8 cellular contexts compared by ENCODE assay signal in the genomic region with DNA sequence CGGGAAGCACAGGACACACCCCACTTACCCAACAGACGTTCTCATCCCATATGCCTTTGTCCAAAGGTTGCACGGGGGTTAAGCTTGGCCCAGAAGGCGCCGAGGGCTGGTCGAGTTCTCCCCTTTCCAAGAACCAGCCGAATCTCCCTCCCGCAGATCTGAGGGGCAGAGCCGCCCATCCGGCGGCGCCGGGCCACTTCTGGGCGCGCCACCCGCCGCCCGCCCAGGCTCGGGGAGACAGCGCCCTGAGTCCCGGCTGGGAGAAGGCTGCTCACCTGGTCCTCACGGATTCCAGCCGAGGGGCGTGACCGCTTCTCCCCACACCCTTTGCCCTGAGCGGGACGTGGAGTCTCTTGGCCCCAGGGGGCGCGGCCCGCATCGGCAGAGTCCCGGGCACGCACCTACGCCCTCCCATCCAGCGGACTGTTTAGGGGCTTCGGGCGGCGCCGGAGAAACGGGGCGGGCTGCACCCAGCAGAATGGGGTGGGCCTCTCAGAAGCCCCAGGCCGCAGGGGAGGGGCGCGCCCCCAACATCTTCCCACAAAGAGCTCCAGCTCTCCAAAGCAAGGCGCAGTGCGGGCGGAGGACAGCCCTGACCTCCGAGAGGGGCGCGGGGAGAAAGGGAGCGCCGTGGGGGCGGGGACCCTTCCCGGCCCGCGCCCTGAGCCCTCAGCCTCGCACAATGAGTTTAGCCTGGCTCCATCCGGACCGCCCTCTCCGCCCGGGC. TPM values are rescaled to one million over a fixed set of nuclear protein-coding genes. Genes with fewer than 3 reads are reported as not detected.
A peak's percentile ranks its signal among the peaks of the same experiment; 100 is the strongest.
DNase-seq lines count a peak whose midpoint lies in the region; ATAC-seq and TF ChIP-seq lines count a peak whose summit lies in the region.

No MANE protein-coding gene starts in this region.

- peak overlapping the region; percentile 85 for H3K4me2 ChIP-seq in neural cell (ENCODE audit: low read length)

- H3K4me1 ChIP-seq in esophagus muscularis mucosa = peaks cover 18 to 35% (median 23%) of the 10 kb centered on the region in 4 donors

- H3K4me3 Mint-ChIP-seq in CD14-positive monocyte = peak overlapping the region; percentile 80 to 89

- 0% methylated on average over 17 of the region's 61 CpGs for WGBS in esophagus muscularis mucosa

- no peak for TF ChIP-seq RAD21 in neural cell (conservative IDR thresholded peaks at IDR 0.05)

- no peak for TF ChIP-seq EP300 in esophagus muscularis mucosa (IDR thresholded peaks at IDR 0.05)
- no peak for TF ChIP-seq EP300 in neural cell (conservative IDR thresholded peaks at IDR 0.05; ENCODE audit: poor library complexity, severe bottlenecking)

- intact Hi-C loops in CD14-positive monocyte (cut with micrococcal nuclease) (no loop called here), esophagus muscularis mucosa (cut with DNase I) (no loop called here)

- peaks cover 58% of the 10 kb centered on the region for H3K79me2 ChIP-seq in neural cell (replicated peaks; ENCODE audit: insufficient read depth, low read length)

- H3K4me3 ChIP-seq in esophagus muscularis mucosa (peak overlapping the region; percentile 80 to 92 (median 84)), neural cell (ENCODE audit: low read length) (peak overlapping the region; percentile 96)

- peaks cover 16% of the 10 kb centered on the region for H3K4me1 Mint-ChIP-seq in CD14-positive monocyte

- H3K36me3 Mint-ChIP-seq in CD14-positive monocyte = peaks cover 4 to 11% of the 10 kb centered on the region in 2 donors

- H3K9me3 Mint-ChIP-seq in CD14-positive monocyte = peaks cover 0 to 21% (median 5%) of the 10 kb centered on the region in 7 donors

- H3K36me3 ChIP-seq in esophagus muscularis mucosa (no peaks in the 10 kb centered on the region), neural cell (ENCODE audit: insufficient read depth, low read length) (no peaks in the 10 kb centered on the region)

- TF ChIP-seq CTCF in CD14-positive monocyte (IDR thresholded peaks at IDR 0.05) = no peak
- TF ChIP-seq CTCF in VCaP (conservative IDR thresholded peaks at IDR 0.05) = no peak
- TF ChIP-seq CTCF in esophagus muscularis mucosa (IDR thresholded peaks at IDR 0.05) = no peak
- TF ChIP-seq CTCF in neural cell (IDR thresholded peaks at IDR 0.05; ENCODE audit: poor library complexity, severe bottlenecking) = no peak

- peak overlapping the region; percentile 41 for H2AFZ ChIP-seq in neural cell (ENCODE audit: low read depth, low read length)

- no peak for DNase-seq in CD14-positive monocyte (ENCODE audit: low spot score)
- no peak for DNase-seq in esophagus muscularis mucosa (ENCODE audit: extremely low spot score)
- DNase-seq in NCI-H1092 (lab: John Stamatoyannopoulos, UW) = no peak

- H4K20me1 ChIP-seq in neural cell (ENCODE audit: insufficient read depth) = no peaks in the 10 kb centered on the region

- H3K27ac ChIP-seq in VCaP (peak overlapping the region; percentile 50; the same call in 1 of the 2 replicates), esophagus muscularis mucosa (replicated peaks in 1 of 4) (peak overlapping the region; percentile 85 to 90 (median 88)), neural cell (ENCODE audit: low read length) (peak overlapping the region; percentile 74)

- H3K27ac Mint-ChIP-seq in CD14-positive monocyte = peak overlapping the region in 1 of 7 donors; percentile 27

- H3F3A ChIP-seq in neural cell (ENCODE audit: insufficient read depth, low read length, poor library complexity, severe bottlenecking) = no peaks in the 10 kb centered on the region

- H3K27me3 ChIP-seq in esophagus muscularis mucosa = no peaks in the 10 kb centered on the region
- no peaks in the 10 kb centered on the region for H3K27me3 ChIP-seq in neural cell (ENCODE audit: insufficient read depth, low read depth, low read length)

- peaks cover 38 to 55% (median 46%) of the 10 kb centered on the region in 3 donors for H3K27me3 Mint-ChIP-seq in CD14-positive monocyte (ENCODE audit: low read depth in 3 of 3)

- ATAC-seq in HG02678 (IDR thresholded peaks at IDR 0.05; ENCODE audit: unreplicated experiment) (peak; percentile 34), HG03571 (IDR thresholded peaks at IDR 0.05; ENCODE audit: unreplicated experiment) (no peak), HG03025 (IDR thresholded peaks at IDR 0.05; ENCODE audit: low FRiP score, unreplicated experiment) (no peak)

- H3K9me3 ChIP-seq in esophagus muscularis mucosa (no peaks in the 10 kb centered on the region), neural cell (ENCODE audit: low read length) (no peaks in the 10 kb centered on the region)

- peak overlapping the region; percentile 91 for H3K9ac ChIP-seq in neural cell (ENCODE audit: low read length)

- no peak for TF ChIP-seq POLR2A in esophagus muscularis mucosa (IDR thresholded peaks at IDR 0.05; ENCODE audit: low read depth)

- H3K9me2 ChIP-seq in neural cell (ENCODE audit: insufficient read depth, low read length) = no peaks in the 10 kb centered on the region

TF ChIP-seq in neural cell, 6 proteins besides CTCF, POLR2A, EP300 and RAD21:
- no peak for TF ChIP-seq MXI1 (conservative IDR thresholded peaks at IDR 0.05; ENCODE audit: poor library complexity, severe bottlenecking)
- TF ChIP-seq, protein P1, sequence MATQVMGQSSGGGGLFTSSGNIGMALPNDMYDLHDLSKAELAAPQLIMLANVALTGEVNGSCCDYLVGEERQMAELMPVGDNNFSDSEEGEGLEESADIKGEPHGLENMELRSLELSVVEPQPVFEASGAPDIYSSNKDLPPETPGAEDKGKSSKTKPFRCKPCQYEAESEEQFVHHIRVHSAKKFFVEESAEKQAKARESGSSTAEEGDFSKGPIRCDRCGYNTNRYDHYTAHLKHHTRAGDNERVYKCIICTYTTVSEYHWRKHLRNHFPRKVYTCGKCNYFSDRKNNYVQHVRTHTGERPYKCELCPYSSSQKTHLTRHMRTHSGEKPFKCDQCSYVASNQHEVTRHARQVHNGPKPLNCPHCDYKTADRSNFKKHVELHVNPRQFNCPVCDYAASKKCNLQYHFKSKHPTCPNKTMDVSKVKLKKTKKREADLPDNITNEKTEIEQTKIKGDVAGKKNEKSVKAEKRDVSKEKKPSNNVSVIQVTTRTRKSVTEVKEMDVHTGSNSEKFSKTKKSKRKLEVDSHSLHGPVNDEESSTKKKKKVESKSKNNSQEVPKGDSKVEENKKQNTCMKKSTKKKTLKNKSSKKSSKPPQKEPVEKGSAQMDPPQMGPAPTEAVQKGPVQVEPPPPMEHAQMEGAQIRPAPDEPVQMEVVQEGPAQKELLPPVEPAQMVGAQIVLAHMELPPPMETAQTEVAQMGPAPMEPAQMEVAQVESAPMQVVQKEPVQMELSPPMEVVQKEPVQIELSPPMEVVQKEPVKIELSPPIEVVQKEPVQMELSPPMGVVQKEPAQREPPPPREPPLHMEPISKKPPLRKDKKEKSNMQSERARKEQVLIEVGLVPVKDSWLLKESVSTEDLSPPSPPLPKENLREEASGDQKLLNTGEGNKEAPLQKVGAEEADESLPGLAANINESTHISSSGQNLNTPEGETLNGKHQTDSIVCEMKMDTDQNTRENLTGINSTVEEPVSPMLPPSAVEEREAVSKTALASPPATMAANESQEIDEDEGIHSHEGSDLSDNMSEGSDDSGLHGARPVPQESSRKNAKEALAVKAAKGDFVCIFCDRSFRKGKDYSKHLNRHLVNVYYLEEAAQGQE (IDR thresholded peaks at IDR 0.05; ENCODE audit: borderline replicate concordance) = no peak
- TF ChIP-seq EZH2 (IDR thresholded peaks at IDR 0.05; ENCODE audit: borderline replicate concordance, insufficient read depth, low read length, poor library complexity, severe bottlenecking) = no peak
- TF ChIP-seq POLR2AphosphoS5 (IDR thresholded peaks at IDR 0.05) = peak; percentile 37
- TF ChIP-seq SMC3 (conservative IDR thresholded peaks at IDR 0.05; ENCODE audit: poor library complexity) = no peak
- no peak for TF ChIP-seq TAF1 (IDR thresholded peaks at IDR 0.05; ENCODE audit: low read depth)
TF ChIP-seq in neural cell: peak in this region for 1.

RNA-seq across cellular contexts. Expression of gene GPR161, which starts 0.6 kb away (rescaled TPM):
- polyA plus RNA-seq in CD14-positive monocyte (not detected), neural cell (39.0 and 45.5 TPM in 2 replicates)
- 10 to 100 TPM; 19.5 to 46.7 (median 22.9) TPM for total RNA-seq in esophagus muscularis mucosa
- polyA minus RNA-seq in neural cell = 84.2 and 84.4 TPM in 2 replicates

RNA-seq across cellular contexts. Expression of gene TIPRL, which starts 42.6 kb away (rescaled TPM):
- 10 to 100 TPM; 30.2 to 35.0 TPM for polyA plus RNA-seq in CD14-positive monocyte
- 10 to 100 TPM; 19.0 to 25.7 (median 23.5) TPM for total RNA-seq in esophagus muscularis mucosa
- 98.1 and 131 TPM in 2 replicates for polyA plus RNA-seq in neural cell
- 92.3 and 106 TPM in 2 replicates for polyA minus RNA-seq in neural cell

Comparison
In these comparisons a context has a peak if more than half of its experiments do, and no peak if none do; other contexts are left out.
1. RNA of gene GPR161, which starts 0.6 kb away (polyA plus RNA-seq): 39.0 to 45.5 TPM in neural cell; not detected in CD14-positive monocyte; every median in the first group is over 10 times any median in the second.
2. Peak in every context shown above with its lines, with median percentiles within 50 percentile points of each other: H3K27ac ChIP-seq.